In the genomic region with DNA sequence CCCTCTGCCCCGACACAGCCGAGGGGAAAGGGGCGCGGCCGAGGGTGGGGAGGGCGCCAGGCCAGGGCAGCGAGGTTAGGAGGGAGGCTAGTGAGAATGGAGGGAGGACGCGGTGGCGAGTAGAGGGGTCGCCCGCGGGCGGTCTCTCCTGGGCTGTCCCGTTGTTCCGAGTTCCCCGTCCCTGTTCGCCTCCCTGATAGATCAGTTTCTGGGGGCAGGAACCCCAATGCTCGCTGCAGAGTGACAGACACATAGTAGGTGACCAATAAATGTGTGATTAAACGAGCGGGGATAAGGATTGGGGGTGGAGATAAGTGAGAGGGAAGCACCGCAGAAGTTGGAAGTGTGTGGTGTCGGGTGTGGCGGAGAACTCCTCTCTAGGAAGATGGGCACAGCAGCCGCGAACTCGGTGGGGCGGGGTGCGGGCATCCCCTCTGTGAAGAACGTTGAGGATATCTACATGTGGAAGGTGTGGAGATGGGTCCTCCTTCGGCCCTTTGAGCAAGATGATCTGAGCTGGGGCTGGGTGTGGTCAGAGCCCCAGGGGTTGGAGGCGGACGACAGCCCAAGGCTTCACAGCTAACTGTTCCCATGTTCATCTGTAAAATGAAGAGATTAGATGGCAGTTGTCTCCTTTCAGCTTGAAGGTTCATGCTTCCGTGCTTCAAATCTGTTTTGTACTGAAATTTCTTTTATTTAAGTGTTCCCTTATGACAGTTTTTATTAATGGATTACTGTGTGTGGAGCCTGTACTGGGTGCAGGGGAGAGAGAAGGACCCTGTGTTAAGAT, we compare ENCODE assay signal across 1 cellular context.
TF ChIP-seq lines count a peak whose summit lies in the region.

No MANE protein-coding gene starts in this region.

TF ChIP-seq in K562, 482 proteins besides CTCF, POLR2A, EP300 and RAD21 (continued from another document and continues in another):
- TF ChIP-seq ZC3H4 (CRISPR knock-in tag; IDR thresholded peaks at IDR 0.05; ENCODE audit: borderline replicate concordance) (no peak), RBM22 (IDR thresholded peaks at IDR 0.05; ENCODE audit: low read depth, low read length, poor library complexity, severe bottlenecking) (no peak), HDAC1 (IDR thresholded peaks at IDR 0.05) (peak in 1 of 2 experiments; percentile 60; a peak in 2 of 4 replicates), ZNF507 (tag; conservative IDR thresholded peaks at IDR 0.05) (no peak), ZNF140 (CRISPR knock-in tag; IDR thresholded peaks at IDR 0.05) (no peak), SMC3 (conservative IDR thresholded peaks at IDR 0.05; ENCODE audit: insufficient read depth, low read depth, low read length) (no peak), ZNF696 (CRISPR knock-in tag; conservative IDR thresholded peaks at IDR 0.05) (no peak), ZNF77 (CRISPR knock-in tag; IDR thresholded peaks at IDR 0.05) (no peak), SIN3A (IDR thresholded peaks at IDR 0.05; ENCODE audit: borderline replicate concordance in 2 of 2, control insufficient read depth in 1 of 2, low read depth in 2 of 2, low read length in 2 of 2) (no peak), NR1H2 (CRISPR knock-in tag; IDR thresholded peaks at IDR 0.05) (no peak; the same call in 1 of the 2 replicates), MAFF (IDR thresholded peaks at IDR 0.05; ENCODE audit: low read length) (no peak), RUNX1 (IDR thresholded peaks at IDR 0.05; ENCODE audit: low read depth) (no peak), BRCA1 (IDR thresholded peaks at IDR 0.05) (no peak), BRCA1 (CRISPR knock-in tag; IDR thresholded peaks at IDR 0.05) (no peak), TEAD1 (CRISPR knock-in tag; IDR thresholded peaks at IDR 0.05) (no peak), MEIS2 (IDR thresholded peaks at IDR 0.05; ENCODE audit: partially characterized antibody) (no peak), NBN (IDR thresholded peaks at IDR 0.05; ENCODE audit: low read depth) (peak; percentile 63; the same call in 1 of the 2 replicates), CCAR2 (IDR thresholded peaks at IDR 0.05; ENCODE audit: low read depth, low read length) (no peak), ZNF146 (CRISPR knock-in tag; IDR thresholded peaks at IDR 0.05; ENCODE audit: unreplicated experiment) (no peak), CBFA2T2 (conservative IDR thresholded peaks at IDR 0.05) (no peak), DPF2 (IDR thresholded peaks at IDR 0.05) (peak; percentile 63), EZH2 (IDR thresholded peaks at IDR 0.05; ENCODE audit: borderline replicate concordance, low read depth, low read length) (no peak), TGIF2 (CRISPR knock-in tag; IDR thresholded peaks at IDR 0.05) (no peak), CSDE1 (IDR thresholded peaks at IDR 0.05) (no peak), ZNF274 (IDR thresholded peaks at IDR 0.05; ENCODE audit: borderline replicate concordance, low read depth, low read length) (no peak), NR2C1 (IDR thresholded peaks at IDR 0.05) (no peak), NR2C1 (tag; IDR thresholded peaks at IDR 0.05) (no peak), HNRNPL (IDR thresholded peaks at IDR 0.05; ENCODE audit: low read depth, low read length) (no peak), SREBF2 (CRISPR knock-in tag; IDR thresholded peaks at IDR 0.05) (0 out of 2 replicates have a peak, but pooled peaks have one; percentile 68), HMG20A (CRISPR knock-in tag; conservative IDR thresholded peaks at IDR 0.05) (no peak)
- TF ChIP-seq, protein P1, sequence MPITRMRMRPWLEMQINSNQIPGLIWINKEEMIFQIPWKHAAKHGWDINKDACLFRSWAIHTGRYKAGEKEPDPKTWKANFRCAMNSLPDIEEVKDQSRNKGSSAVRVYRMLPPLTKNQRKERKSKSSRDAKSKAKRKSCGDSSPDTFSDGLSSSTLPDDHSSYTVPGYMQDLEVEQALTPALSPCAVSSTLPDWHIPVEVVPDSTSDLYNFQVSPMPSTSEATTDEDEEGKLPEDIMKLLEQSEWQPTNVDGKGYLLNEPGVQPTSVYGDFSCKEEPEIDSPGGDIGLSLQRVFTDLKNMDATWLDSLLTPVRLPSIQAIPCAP (CRISPR knock-in tag; IDR thresholded peaks at IDR 0.05; ENCODE audit: borderline replicate concordance) = no peak
- TF ChIP-seq, protein P2, sequence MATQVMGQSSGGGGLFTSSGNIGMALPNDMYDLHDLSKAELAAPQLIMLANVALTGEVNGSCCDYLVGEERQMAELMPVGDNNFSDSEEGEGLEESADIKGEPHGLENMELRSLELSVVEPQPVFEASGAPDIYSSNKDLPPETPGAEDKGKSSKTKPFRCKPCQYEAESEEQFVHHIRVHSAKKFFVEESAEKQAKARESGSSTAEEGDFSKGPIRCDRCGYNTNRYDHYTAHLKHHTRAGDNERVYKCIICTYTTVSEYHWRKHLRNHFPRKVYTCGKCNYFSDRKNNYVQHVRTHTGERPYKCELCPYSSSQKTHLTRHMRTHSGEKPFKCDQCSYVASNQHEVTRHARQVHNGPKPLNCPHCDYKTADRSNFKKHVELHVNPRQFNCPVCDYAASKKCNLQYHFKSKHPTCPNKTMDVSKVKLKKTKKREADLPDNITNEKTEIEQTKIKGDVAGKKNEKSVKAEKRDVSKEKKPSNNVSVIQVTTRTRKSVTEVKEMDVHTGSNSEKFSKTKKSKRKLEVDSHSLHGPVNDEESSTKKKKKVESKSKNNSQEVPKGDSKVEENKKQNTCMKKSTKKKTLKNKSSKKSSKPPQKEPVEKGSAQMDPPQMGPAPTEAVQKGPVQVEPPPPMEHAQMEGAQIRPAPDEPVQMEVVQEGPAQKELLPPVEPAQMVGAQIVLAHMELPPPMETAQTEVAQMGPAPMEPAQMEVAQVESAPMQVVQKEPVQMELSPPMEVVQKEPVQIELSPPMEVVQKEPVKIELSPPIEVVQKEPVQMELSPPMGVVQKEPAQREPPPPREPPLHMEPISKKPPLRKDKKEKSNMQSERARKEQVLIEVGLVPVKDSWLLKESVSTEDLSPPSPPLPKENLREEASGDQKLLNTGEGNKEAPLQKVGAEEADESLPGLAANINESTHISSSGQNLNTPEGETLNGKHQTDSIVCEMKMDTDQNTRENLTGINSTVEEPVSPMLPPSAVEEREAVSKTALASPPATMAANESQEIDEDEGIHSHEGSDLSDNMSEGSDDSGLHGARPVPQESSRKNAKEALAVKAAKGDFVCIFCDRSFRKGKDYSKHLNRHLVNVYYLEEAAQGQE (CRISPR knock-in tag; IDR thresholded peaks at IDR 0.05; ENCODE audit: low read depth) = no peak
- TF ChIP-seq, protein P3, sequence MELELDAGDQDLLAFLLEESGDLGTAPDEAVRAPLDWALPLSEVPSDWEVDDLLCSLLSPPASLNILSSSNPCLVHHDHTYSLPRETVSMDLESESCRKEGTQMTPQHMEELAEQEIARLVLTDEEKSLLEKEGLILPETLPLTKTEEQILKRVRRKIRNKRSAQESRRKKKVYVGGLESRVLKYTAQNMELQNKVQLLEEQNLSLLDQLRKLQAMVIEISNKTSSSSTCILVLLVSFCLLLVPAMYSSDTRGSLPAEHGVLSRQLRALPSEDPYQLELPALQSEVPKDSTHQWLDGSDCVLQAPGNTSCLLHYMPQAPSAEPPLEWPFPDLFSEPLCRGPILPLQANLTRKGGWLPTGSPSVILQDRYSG (tag; conservative IDR thresholded peaks at IDR 0.05; ENCODE audit: low read depth) = no peak
- TF ChIP-seq, protein P4, sequence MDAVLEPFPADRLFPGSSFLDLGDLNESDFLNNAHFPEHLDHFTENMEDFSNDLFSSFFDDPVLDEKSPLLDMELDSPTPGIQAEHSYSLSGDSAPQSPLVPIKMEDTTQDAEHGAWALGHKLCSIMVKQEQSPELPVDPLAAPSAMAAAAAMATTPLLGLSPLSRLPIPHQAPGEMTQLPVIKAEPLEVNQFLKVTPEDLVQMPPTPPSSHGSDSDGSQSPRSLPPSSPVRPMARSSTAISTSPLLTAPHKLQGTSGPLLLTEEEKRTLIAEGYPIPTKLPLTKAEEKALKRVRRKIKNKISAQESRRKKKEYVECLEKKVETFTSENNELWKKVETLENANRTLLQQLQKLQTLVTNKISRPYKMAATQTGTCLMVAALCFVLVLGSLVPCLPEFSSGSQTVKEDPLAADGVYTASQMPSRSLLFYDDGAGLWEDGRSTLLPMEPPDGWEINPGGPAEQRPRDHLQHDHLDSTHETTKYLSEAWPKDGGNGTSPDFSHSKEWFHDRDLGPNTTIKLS (IDR thresholded peaks at IDR 0.05; ENCODE audit: borderline replicate concordance, low read depth) = no peak
- TF ChIP-seq, protein P5, sequence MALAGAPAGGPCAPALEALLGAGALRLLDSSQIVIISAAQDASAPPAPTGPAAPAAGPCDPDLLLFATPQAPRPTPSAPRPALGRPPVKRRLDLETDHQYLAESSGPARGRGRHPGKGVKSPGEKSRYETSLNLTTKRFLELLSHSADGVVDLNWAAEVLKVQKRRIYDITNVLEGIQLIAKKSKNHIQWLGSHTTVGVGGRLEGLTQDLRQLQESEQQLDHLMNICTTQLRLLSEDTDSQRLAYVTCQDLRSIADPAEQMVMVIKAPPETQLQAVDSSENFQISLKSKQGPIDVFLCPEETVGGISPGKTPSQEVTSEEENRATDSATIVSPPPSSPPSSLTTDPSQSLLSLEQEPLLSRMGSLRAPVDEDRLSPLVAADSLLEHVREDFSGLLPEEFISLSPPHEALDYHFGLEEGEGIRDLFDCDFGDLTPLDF (CRISPR knock-in tag; IDR thresholded peaks at IDR 0.05) = no peak
- TF ChIP-seq, protein P6, sequence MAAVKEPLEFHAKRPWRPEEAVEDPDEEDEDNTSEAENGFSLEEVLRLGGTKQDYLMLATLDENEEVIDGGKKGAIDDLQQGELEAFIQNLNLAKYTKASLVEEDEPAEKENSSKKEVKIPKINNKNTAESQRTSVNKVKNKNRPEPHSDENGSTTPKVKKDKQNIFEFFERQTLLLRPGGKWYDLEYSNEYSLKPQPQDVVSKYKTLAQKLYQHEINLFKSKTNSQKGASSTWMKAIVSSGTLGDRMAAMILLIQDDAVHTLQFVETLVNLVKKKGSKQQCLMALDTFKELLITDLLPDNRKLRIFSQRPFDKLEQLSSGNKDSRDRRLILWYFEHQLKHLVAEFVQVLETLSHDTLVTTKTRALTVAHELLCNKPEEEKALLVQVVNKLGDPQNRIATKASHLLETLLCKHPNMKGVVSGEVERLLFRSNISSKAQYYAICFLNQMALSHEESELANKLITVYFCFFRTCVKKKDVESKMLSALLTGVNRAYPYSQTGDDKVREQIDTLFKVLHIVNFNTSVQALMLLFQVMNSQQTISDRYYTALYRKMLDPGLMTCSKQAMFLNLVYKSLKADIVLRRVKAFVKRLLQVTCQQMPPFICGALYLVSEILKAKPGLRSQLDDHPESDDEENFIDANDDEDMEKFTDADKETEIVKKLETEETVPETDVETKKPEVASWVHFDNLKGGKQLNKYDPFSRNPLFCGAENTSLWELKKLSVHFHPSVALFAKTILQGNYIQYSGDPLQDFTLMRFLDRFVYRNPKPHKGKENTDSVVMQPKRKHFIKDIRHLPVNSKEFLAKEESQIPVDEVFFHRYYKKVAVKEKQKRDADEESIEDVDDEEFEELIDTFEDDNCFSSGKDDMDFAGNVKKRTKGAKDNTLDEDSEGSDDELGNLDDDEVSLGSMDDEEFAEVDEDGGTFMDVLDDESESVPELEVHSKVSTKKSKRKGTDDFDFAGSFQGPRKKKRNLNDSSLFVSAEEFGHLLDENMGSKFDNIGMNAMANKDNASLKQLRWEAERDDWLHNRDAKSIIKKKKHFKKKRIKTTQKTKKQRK (IDR thresholded peaks at IDR 0.05; ENCODE audit: borderline replicate concordance, low read depth, low read length) = no peak
- TF ChIP-seq, protein P7, sequence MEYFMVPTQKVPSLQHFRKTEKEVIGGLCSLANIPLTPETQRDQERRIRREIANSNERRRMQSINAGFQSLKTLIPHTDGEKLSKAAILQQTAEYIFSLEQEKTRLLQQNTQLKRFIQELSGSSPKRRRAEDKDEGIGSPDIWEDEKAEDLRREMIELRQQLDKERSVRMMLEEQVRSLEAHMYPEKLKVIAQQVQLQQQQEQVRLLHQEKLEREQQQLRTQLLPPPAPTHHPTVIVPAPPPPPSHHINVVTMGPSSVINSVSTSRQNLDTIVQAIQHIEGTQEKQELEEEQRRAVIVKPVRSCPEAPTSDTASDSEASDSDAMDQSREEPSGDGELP (CRISPR knock-in tag; IDR thresholded peaks at IDR 0.05; ENCODE audit: borderline replicate concordance) = no peak
- TF ChIP-seq, protein P8, sequence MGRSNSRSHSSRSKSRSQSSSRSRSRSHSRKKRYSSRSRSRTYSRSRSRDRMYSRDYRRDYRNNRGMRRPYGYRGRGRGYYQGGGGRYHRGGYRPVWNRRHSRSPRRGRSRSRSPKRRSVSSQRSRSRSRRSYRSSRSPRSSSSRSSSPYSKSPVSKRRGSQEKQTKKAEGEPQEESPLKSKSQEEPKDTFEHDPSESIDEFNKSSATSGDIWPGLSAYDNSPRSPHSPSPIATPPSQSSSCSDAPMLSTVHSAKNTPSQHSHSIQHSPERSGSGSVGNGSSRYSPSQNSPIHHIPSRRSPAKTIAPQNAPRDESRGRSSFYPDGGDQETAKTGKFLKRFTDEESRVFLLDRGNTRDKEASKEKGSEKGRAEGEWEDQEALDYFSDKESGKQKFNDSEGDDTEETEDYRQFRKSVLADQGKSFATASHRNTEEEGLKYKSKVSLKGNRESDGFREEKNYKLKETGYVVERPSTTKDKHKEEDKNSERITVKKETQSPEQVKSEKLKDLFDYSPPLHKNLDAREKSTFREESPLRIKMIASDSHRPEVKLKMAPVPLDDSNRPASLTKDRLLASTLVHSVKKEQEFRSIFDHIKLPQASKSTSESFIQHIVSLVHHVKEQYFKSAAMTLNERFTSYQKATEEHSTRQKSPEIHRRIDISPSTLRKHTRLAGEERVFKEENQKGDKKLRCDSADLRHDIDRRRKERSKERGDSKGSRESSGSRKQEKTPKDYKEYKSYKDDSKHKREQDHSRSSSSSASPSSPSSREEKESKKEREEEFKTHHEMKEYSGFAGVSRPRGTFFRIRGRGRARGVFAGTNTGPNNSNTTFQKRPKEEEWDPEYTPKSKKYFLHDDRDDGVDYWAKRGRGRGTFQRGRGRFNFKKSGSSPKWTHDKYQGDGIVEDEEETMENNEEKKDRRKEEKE (IDR thresholded peaks at IDR 0.05; ENCODE audit: borderline replicate concordance in 1 of 2, control insufficient read depth in 1 of 2, low read depth in 2 of 2, low read length in 1 of 2) = no peak
- TF ChIP-seq, protein P9, sequence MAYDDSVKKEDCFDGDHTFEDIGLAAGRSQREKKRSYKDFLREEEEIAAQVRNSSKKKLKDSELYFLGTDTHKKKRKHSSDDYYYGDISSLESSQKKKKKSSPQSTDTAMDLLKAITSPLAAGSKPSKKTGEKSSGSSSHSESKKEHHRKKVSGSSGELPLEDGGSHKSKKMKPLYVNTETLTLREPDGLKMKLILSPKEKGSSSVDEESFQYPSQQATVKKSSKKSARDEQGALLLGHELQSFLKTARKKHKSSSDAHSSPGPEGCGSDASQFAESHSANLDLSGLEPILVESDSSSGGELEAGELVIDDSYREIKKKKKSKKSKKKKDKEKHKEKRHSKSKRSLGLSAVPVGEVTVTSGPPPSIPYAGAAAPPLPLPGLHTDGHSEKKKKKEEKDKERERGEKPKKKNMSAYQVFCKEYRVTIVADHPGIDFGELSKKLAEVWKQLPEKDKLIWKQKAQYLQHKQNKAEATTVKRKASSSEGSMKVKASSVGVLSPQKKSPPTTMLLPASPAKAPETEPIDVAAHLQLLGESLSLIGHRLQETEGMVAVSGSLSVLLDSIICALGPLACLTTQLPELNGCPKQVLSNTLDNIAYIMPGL (CRISPR knock-in tag; IDR thresholded peaks at IDR 0.05) = no peak
- TF ChIP-seq, protein P10, sequence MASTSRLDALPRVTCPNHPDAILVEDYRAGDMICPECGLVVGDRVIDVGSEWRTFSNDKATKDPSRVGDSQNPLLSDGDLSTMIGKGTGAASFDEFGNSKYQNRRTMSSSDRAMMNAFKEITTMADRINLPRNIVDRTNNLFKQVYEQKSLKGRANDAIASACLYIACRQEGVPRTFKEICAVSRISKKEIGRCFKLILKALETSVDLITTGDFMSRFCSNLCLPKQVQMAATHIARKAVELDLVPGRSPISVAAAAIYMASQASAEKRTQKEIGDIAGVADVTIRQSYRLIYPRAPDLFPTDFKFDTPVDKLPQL (IDR thresholded peaks at IDR 0.05; ENCODE audit: extremely low read depth, insufficient read length) = no peak
